21 cellular contexts compared by ENCODE assay signal in the genomic region with DNA sequence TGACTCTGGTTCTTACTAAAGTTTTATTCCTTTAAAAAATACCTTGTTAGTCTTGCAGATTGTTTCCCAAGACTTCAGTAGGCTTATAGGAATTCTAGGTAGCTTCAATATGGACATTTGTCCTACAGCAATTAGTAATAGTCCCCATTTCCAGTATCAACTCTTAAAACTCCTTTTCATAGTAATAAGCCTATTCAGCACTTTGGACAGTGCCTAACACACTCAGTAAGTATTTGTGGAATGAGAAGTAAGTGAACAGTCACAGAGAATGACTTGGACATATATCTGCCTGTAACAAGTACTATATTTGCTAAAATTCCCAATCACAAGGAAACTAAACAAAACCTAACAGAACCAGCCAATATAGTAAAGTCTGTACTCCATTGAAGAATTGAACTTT.
"Had no signal": no experiment of that assay in that cellular context is flagged by ENCODE, and none has a peak within 500 bp of the region (broad histone marks: within the 10 kb centered on the region; RNA-seq: fewer than 3 reads in every experiment).

No MANE protein-coding gene starts in this region.

- H3K79me2 ChIP-seq: parathyroid adenoma had no signal

- H3K9ac ChIP-seq: parathyroid adenoma had no signal

- H3K4me1 Mint-ChIP-seq: activated CD4-positive, alpha-beta T cell treated with anti-CD3 and anti-CD28 coated beads for 36 hours; naive B cell; stimulated activated naive B cell treated with anti-CD40 and anti-IgM and Interleukin-4, amounts not matched to agents 10 μg/mL and 1 μg/mL and 100 μg/mL, for 72 hours; T-helper 17 cell had no signal

- H3K27ac ChIP-seq: adrenal gland, brain microvascular endothelial cell, epithelial cell of prostate, gastroesophageal sphincter, heart right ventricle, parathyroid adenoma, tibial artery had no signal

- H3K27me3 Mint-ChIP-seq: activated CD4-positive, alpha-beta T cell treated with anti-CD3 and anti-CD28 coated beads for 36 hours; activated CD8-positive, alpha-beta T cell treated with anti-CD3 and anti-CD28 coated beads for 36 hours; dendritic cell treated with granulocyte-macrophage colony-stimulating factor and Interleukin-4, amounts not matched to agents 40 ng/mL and 50 ng/mL, for 4 days; naive B cell; stimulated activated naive B cell treated with anti-CD40 and anti-IgM and Interleukin-4, amounts not matched to agents 10 μg/mL and 1 μg/mL and 100 μg/mL, for 72 hours; T-helper 17 cell had no signal

- H3K4me1 ChIP-seq: adrenal gland, gastroesophageal sphincter, heart right ventricle, parathyroid adenoma, tibial artery had no signal

- ATAC-seq: activated CD4-positive, alpha-beta T cell treated with anti-CD3 and anti-CD28 coated beads for 36 hours; activated CD8-positive, alpha-beta T cell treated with anti-CD3 and anti-CD28 coated beads for 36 hours; activated T-cell treated with anti-CD3 and anti-CD28 coated beads, Interleukin-2, amount 50 U/mL, for 4 hours; gastroesophageal sphincter; heart right ventricle; left lobe of liver; stimulated activated naive B cell treated with anti-CD40 and anti-IgM and Interleukin-4, amounts not matched to agents 10 μg/mL and 1 μg/mL and 100 μg/mL, for 72 hours; T-helper 17 cell had no signal

- H2AFZ ChIP-seq: parathyroid adenoma had no signal

- H3K27me3 ChIP-seq: adrenal gland, brain microvascular endothelial cell, gastroesophageal sphincter, heart right ventricle, tibial artery had no signal

- H3K27ac Mint-ChIP-seq: activated CD4-positive, alpha-beta T cell treated with anti-CD3 and anti-CD28 coated beads for 36 hours; activated CD8-positive, alpha-beta T cell treated with anti-CD3 and anti-CD28 coated beads for 36 hours; dendritic cell treated with granulocyte-macrophage colony-stimulating factor and Interleukin-4, amounts not matched to agents 40 ng/mL and 50 ng/mL, for 4 days; naive B cell; stimulated activated naive B cell treated with anti-CD40 and anti-IgM and Interleukin-4, amounts not matched to agents 10 μg/mL and 1 μg/mL and 100 μg/mL, for 72 hours; T-helper 17 cell had no signal

- H3K9me3 ChIP-seq: adrenal gland had no signal

- H3K36me3 Mint-ChIP-seq: naive B cell; stimulated activated naive B cell treated with anti-CD40 and anti-IgM and Interleukin-4, amounts not matched to agents 10 μg/mL and 1 μg/mL and 100 μg/mL, for 72 hours had no signal

- H3K4me3 Mint-ChIP-seq: activated CD4-positive, alpha-beta T cell treated with anti-CD3 and anti-CD28 coated beads for 36 hours; activated CD8-positive, alpha-beta T cell treated with anti-CD3 and anti-CD28 coated beads for 36 hours; activated T-cell treated with anti-CD3 and anti-CD28 coated beads, Interleukin-2, amount 50 U/mL, for 4 hours; dendritic cell treated with granulocyte-macrophage colony-stimulating factor and Interleukin-4, amounts not matched to agents 40 ng/mL and 50 ng/mL, for 4 days; naive B cell; stimulated activated naive B cell treated with anti-CD40 and anti-IgM and Interleukin-4, amounts not matched to agents 10 μg/mL and 1 μg/mL and 100 μg/mL, for 72 hours; T-helper 17 cell had no signal

- H3K4me3 ChIP-seq: adrenal gland, gastroesophageal sphincter, heart right ventricle, tibial artery had no signal

- H3K36me3 ChIP-seq: adrenal gland, brain microvascular endothelial cell, gastroesophageal sphincter, heart right ventricle, tibial artery had no signal

- DNase-seq: activated CD4-positive, alpha-beta T cell treated with anti-CD3 and anti-CD28 coated beads for 36 hours; activated CD8-positive, alpha-beta T cell treated with anti-CD3 and anti-CD28 coated beads for 36 hours; activated effector memory CD4-positive, alpha-beta T cell treated with Interleukin-2 at 50 U/mL for 16 hours; activated naive CD4-positive, alpha-beta T cell treated with anti-CD3 and anti-CD28 coated beads, Interleukin-2, amount 50 U/mL, for 16 hours; activated T-cell treated with anti-CD3 and anti-CD28 coated beads, Interleukin-2, amount 50 U/mL, for 4 hours; adrenal gland; brain microvascular endothelial cell; cerebellar nuclear complex; effector memory CD4-positive, alpha-beta T cell; heart right ventricle; naive B cell; stimulated activated CD4-positive, alpha-beta T cell treated with anti-CD3 and anti-CD28 coated beads, Interleukin-15, amount 100 ng/mL, for 24 hours; stimulated activated CD4-positive, alpha-beta T cell treated with anti-CD3 and anti-CD28 coated beads, Interleukin-4, amount 100 ng/mL, for 1 hour; stimulated activated naive B cell treated with anti-CD40 and anti-IgM and Interleukin-4, amounts not matched to agents 10 μg/mL and 1 μg/mL and 100 μg/mL, for 72 hours; T-helper 17 cell; tibial artery had no signal
